ENCODE assay signal across 2 cellular contexts in the genomic region with DNA sequence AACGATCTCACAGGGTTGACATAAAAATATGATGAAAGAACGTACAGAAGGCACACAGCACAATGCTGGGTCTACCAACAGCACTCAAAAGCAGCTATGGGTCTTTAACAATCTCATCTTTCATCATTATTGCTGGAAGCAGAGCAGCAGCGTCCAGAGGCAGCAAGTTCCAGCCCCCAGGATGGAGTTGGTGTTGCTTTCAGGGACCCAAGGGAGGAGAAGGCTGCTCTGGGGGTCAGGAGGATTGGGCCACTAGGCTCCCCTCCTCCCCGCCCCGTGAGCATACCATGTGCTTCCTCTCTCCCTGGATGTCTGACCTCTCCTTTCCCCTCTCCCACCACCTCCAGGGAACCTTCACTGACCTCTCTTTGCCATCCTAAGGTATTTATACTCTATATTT.
A peak's percentile ranks its signal among the peaks of the same experiment; 100 is the strongest.
TF ChIP-seq lines count a peak whose summit lies in the region.

No MANE protein-coding gene starts in this region.

TF ChIP-seq in A549, 52 proteins besides CTCF, POLR2A, EP300 and RAD21:
- TF ChIP-seq, protein P1, sequence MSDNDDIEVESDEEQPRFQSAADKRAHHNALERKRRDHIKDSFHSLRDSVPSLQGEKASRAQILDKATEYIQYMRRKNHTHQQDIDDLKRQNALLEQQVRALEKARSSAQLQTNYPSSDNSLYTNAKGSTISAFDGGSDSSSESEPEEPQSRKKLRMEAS (IDR thresholded peaks at IDR 0.05), result no peak
- no peak for TF ChIP-seq HOXA7 (CRISPR knock-in tag; IDR thresholded peaks at IDR 0.05)
- no peak for TF ChIP-seq NFE2L2 (conservative IDR thresholded peaks at IDR 0.05; ENCODE audit: low read length)
- TF ChIP-seq, protein P2, sequence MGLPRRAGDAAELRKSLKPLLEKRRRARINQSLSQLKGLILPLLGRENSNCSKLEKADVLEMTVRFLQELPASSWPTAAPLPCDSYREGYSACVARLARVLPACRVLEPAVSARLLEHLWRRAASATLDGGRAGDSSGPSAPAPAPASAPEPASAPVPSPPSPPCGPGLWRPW (IDR thresholded peaks at IDR 0.05), result no peak
- TF ChIP-seq ZNF302 (CRISPR knock-in tag; IDR thresholded peaks at IDR 0.05), result no peak
- TF ChIP-seq GATA3 (IDR thresholded peaks at IDR 0.05; ENCODE audit: borderline replicate concordance), result no peak
- TF ChIP-seq EHF (CRISPR knock-in tag; IDR thresholded peaks at IDR 0.05), result no peak
- TF ChIP-seq RARB (CRISPR knock-in tag; IDR thresholded peaks at IDR 0.05), result no peak
- TF ChIP-seq CBX8 (IDR thresholded peaks at IDR 0.05), result no peak
- no peak for TF ChIP-seq PHF8 (IDR thresholded peaks at IDR 0.05; ENCODE audit: borderline replicate concordance, low read depth)
- no peak for TF ChIP-seq FOXS1 (CRISPR knock-in tag; IDR thresholded peaks at IDR 0.05)
- TF ChIP-seq FOSL2 (IDR thresholded peaks at IDR 0.05), result no peak
- no peak for TF ChIP-seq FOSL2 (CRISPR knock-in tag; IDR thresholded peaks at IDR 0.05)
- TF ChIP-seq HOXB5 (CRISPR knock-in tag; IDR thresholded peaks at IDR 0.05), result no peak
- TF ChIP-seq, protein P3, sequence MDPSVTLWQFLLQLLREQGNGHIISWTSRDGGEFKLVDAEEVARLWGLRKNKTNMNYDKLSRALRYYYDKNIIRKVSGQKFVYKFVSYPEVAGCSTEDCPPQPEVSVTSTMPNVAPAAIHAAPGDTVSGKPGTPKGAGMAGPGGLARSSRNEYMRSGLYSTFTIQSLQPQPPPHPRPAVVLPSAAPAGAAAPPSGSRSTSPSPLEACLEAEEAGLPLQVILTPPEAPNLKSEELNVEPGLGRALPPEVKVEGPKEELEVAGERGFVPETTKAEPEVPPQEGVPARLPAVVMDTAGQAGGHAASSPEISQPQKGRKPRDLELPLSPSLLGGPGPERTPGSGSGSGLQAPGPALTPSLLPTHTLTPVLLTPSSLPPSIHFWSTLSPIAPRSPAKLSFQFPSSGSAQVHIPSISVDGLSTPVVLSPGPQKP (IDR thresholded peaks at IDR 0.05; ENCODE audit: low read depth, low read length), result no peak
- TF ChIP-seq SREBF2 (IDR thresholded peaks at IDR 0.05), result no peak

TF ChIP-seq in H1, 55 proteins besides CTCF, POLR2A, EP300 and RAD21:
- TF ChIP-seq, protein P1 (IDR thresholded peaks at IDR 0.05), result peak; percentile 34; the same call in 1 of the 2 replicates
- TF ChIP-seq RNF2 (IDR thresholded peaks at IDR 0.05; ENCODE audit: borderline replicate concordance, low read depth, low read length, missing control alignments, poor library complexity, severe bottlenecking), result no peak
